In genomic region chr12:121333747-121334146, GRCh38 we compare ENCODE assay signal across 31 cellular contexts.
"Had no signal": no experiment of that assay in that cellular context is flagged by ENCODE, and none has a peak within 500 bp of the region (broad histone marks: within the 10 kb centered on the region; RNA-seq: fewer than 3 reads in every experiment).

No MANE protein-coding gene starts in this region.

- H3K4me3 Mint-ChIP-seq: activated CD4-positive, alpha-beta memory T cell treated with anti-CD3 and anti-CD28 coated beads, Interleukin-2, amount 10 ng/mL, durations not matched to agents 7 days and 5 days; activated CD4-positive, alpha-beta T cell treated with anti-CD3 and anti-CD28 coated beads for 36 hours; activated CD4-positive, alpha-beta T cell treated with anti-CD3 and anti-CD28 coated beads, Interleukin-2, amount 10 ng/mL, durations not matched to agents 24 days and 14 days; activated naive CD4-positive, alpha-beta T cell treated with anti-CD3 and anti-CD28 coated beads for 36 hours; activated naive CD4-positive, alpha-beta T cell treated with anti-CD3 and anti-CD28 coated beads, Interleukin-2, amount 50 U/mL, for 24 hours; activated naive CD8-positive, alpha-beta T cell treated with anti-CD3 and anti-CD28 coated beads for 36 hours; activated T-cell treated with anti-CD3 and anti-CD28 coated beads, Interleukin-2, amount 50 U/mL, for 4 hours; activated T-helper 1 cell treated with anti-CD3 and anti-CD28 coated beads, Interleukin-12 subunit alpha, Interleukin-12 subunit beta, Interleukin-2, Interleukin-4 antibody, amounts not matched to agents 30 ng/mL and 10 ng/mL and 1 ng/mL, durations not matched to agents 14 hours and 24 hours and 36 hours; T-helper 2 cell treated with Interferon-gamma antibody and Interleukin-4, amounts not matched to agents 5 μg/mL and 100 μg/mL, for 36 hours had no signal

- DNase-seq: activated CD4-positive, alpha-beta memory T cell treated with anti-CD3 and anti-CD28 coated beads, Interleukin-2, amount 10 ng/mL, durations not matched to agents 7 days and 5 days; activated CD4-positive, alpha-beta T cell treated with anti-CD3 and anti-CD28 coated beads for 36 hours; activated CD4-positive, alpha-beta T cell treated with anti-CD3 and anti-CD28 coated beads, Interleukin-2, amount 10 ng/mL, durations not matched to agents 24 days and 14 days; activated CD4-positive, CD25-positive, alpha-beta regulatory T cell; activated CD4-positive, CD25-positive, alpha-beta regulatory T cell treated with anti-CD3 and anti-CD28 coated beads, Interleukin-2, amount 50 U/mL, for 72 hours; activated CD8-positive, alpha-beta memory T cell treated with anti-CD3 and anti-CD28 coated beads, Interleukin-2, amount 50 U/mL, for 48 hours; activated effector memory CD4-positive, alpha-beta T cell treated with anti-CD3 and anti-CD28 coated beads, Interleukin-2, amount 50 U/mL, for 16 hours; activated naive CD4-positive, alpha-beta T cell treated with anti-CD3 and anti-CD28 coated beads for 36 hours; activated naive CD8-positive, alpha-beta T cell treated with anti-CD3 and anti-CD28 coated beads for 36 hours; activated T-cell treated with anti-CD3 and anti-CD28 coated beads, Interleukin-2, amount 50 U/mL, for 4 hours; amniotic stem cell; anterior cingulate cortex; brain microvascular endothelial cell; central memory CD4-positive, alpha-beta T cell; cerebellar nuclear complex; colonic mucosa; effector CD8-positive, alpha-beta T cell; erythroblast; esophagus squamous epithelium; hippocampal formation; SW 1271; T1000 had no signal

- FAIRE-seq: astrocyte, endometrium, endothelial cell of umbilical vein, frontal cortex had no signal

- H3K9me3 Mint-ChIP-seq: activated CD4-positive, alpha-beta memory T cell treated with anti-CD3 and anti-CD28 coated beads, Interleukin-2, amount 10 ng/mL, durations not matched to agents 7 days and 5 days; activated CD4-positive, alpha-beta T cell treated with anti-CD3 and anti-CD28 coated beads, Interleukin-2, amount 10 ng/mL, durations not matched to agents 24 days and 14 days; activated naive CD4-positive, alpha-beta T cell treated with anti-CD3 and anti-CD28 coated beads for 36 hours; activated naive CD4-positive, alpha-beta T cell treated with anti-CD3 and anti-CD28 coated beads, Interleukin-2, amount 50 U/mL, for 24 hours; activated naive CD8-positive, alpha-beta T cell treated with anti-CD3 and anti-CD28 coated beads for 36 hours; activated T-cell treated with anti-CD3 and anti-CD28 coated beads, Interleukin-2, amount 50 U/mL, for 4 hours; activated T-helper 1 cell treated with anti-CD3 and anti-CD28 coated beads, Interleukin-12 subunit alpha, Interleukin-12 subunit beta, Interleukin-2, Interleukin-4 antibody, amounts not matched to agents 30 ng/mL and 10 ng/mL and 1 ng/mL, durations not matched to agents 14 hours and 24 hours and 36 hours; activated T-helper 2 cell treated with anti-CD3 and anti-CD28 coated beads, Interferon-gamma antibody, Interleukin-2, Interleukin-4, amounts not matched to agents 10 μg/mL and 5 μg/mL and 100 μg/mL, durations not matched to agents 14 hours and 24 hours and 36 hours; T-helper 2 cell treated with Interferon-gamma antibody and Interleukin-4, amounts not matched to agents 5 μg/mL and 100 μg/mL, for 36 hours had no signal

- H3K27me3 Mint-ChIP-seq: activated CD4-positive, alpha-beta memory T cell treated with anti-CD3 and anti-CD28 coated beads, Interleukin-2, amount 10 ng/mL, durations not matched to agents 7 days and 5 days; activated CD4-positive, alpha-beta T cell treated with anti-CD3 and anti-CD28 coated beads for 36 hours; activated CD4-positive, alpha-beta T cell treated with anti-CD3 and anti-CD28 coated beads, Interleukin-2, amount 10 ng/mL, durations not matched to agents 24 days and 14 days; activated naive CD4-positive, alpha-beta T cell treated with anti-CD3 and anti-CD28 coated beads, Interleukin-2, amount 50 U/mL, for 24 hours; activated naive CD8-positive, alpha-beta T cell treated with anti-CD3 and anti-CD28 coated beads for 36 hours had no signal

- H3K4me1 Mint-ChIP-seq: activated CD4-positive, alpha-beta T cell treated with anti-CD3 and anti-CD28 coated beads for 36 hours; activated naive CD8-positive, alpha-beta T cell treated with anti-CD3 and anti-CD28 coated beads for 36 hours had no signal

- ATAC-seq: activated T-cell treated with anti-CD3 and anti-CD28 coated beads, Interleukin-2, amount 50 U/mL, for 4 hours had no signal

- H3K27me3 ChIP-seq: brain microvascular endothelial cell, cardiac muscle cell, colonic mucosa, esophagus squamous epithelium had no signal

- H3K27ac Mint-ChIP-seq: activated CD4-positive, alpha-beta T cell treated with anti-CD3 and anti-CD28 coated beads for 36 hours; activated CD4-positive, alpha-beta T cell treated with anti-CD3 and anti-CD28 coated beads, Interleukin-2, amount 10 ng/mL, durations not matched to agents 24 days and 14 days; activated naive CD4-positive, alpha-beta T cell treated with anti-CD3 and anti-CD28 coated beads for 36 hours; activated naive CD4-positive, alpha-beta T cell treated with anti-CD3 and anti-CD28 coated beads, Interleukin-2, amount 50 U/mL, for 24 hours; activated naive CD8-positive, alpha-beta T cell treated with anti-CD3 and anti-CD28 coated beads for 36 hours; activated T-helper 1 cell treated with anti-CD3 and anti-CD28 coated beads, Interleukin-12 subunit alpha, Interleukin-12 subunit beta, Interleukin-2, Interleukin-4 antibody, amounts not matched to agents 30 ng/mL and 10 ng/mL and 1 ng/mL, durations not matched to agents 14 hours and 24 hours and 36 hours; activated T-helper 2 cell treated with anti-CD3 and anti-CD28 coated beads, Interferon-gamma antibody, Interleukin-2, Interleukin-4, amounts not matched to agents 10 μg/mL and 5 μg/mL and 100 μg/mL, durations not matched to agents 14 hours and 24 hours and 36 hours; T-helper 2 cell treated with Interferon-gamma antibody and Interleukin-4, amounts not matched to agents 5 μg/mL and 100 μg/mL, for 36 hours had no signal

- H3K27ac ChIP-seq: brain microvascular endothelial cell, cardiac muscle cell, colonic mucosa, esophagus squamous epithelium had no signal

- H3K4me3 ChIP-seq: cardiac muscle cell, colonic mucosa, esophagus squamous epithelium had no signal
